Comparison of ENCODE assay signal across 10 cellular contexts in the genomic region with DNA sequence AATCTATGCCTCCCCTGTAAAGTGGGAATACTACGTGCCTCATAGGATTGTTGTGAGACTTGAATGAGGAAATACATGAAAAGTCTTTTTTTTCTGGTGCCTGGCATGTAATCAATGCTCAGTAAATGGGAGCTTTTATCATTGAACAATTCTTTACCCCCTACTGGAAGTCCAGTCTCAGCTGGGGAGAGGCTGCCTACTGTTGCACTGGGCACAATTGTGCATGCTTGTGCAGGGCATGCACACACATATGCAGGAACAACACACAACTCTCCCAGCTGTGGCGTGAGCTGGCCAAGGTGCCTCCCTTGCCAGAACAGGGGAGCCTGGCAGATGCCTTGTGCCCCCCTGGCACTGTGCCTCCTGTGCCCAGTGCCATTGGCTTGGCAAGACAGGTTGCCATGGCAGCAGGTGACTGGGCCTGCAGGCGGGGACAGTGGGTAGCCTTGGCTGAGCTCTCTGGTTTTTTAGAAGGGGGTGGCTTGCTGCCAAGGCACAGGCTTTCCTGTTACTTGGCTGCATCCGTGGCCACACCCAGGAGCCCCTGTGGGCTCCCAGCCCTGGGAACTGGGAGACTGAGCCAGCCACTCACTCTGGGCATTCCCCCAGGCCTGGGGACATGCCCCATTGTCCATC. TPM values are rescaled to one million over a fixed set of nuclear protein-coding genes. Genes with fewer than 3 reads are reported as not detected.
DNase-seq lines count a peak whose midpoint lies in the region; ATAC-seq, FAIRE-seq and TF ChIP-seq lines count a peak whose summit lies in the region.
"Had no signal": no experiment of that assay in that cellular context is flagged by ENCODE, and none has a peak within 500 bp of the region (broad histone marks: within the 10 kb centered on the region; RNA-seq: fewer than 3 reads in every experiment).

No MANE protein-coding gene starts in this region.

- no peak overlapping the region for H3K9ac ChIP-seq in mammary epithelial cell (ENCODE audit: insufficient read depth, low read length)

- DNase-seq in A172 (ENCODE audit: low spot score) (peak; percentile 84), NCI-H1694 (lab: John Stamatoyannopoulos, UW) (peak; percentile 63), mammary epithelial cell (peak; percentile 60), lung microvascular endothelial cell (ENCODE audit: low read depth in 2 of 2) (peak; percentile 29 to 49), GM12892 (ENCODE audit: insufficient read length) (no peak)
- no peak for DNase-seq in CD4-positive, alpha-beta T cell
- no peak for DNase-seq in stimulated activated naive CD4-positive, alpha-beta T cell treated with Interleukin-2 at 50 U/mL for 16 hours (lab: John Stamatoyannopoulos, UW)

- H3K27me3 ChIP-seq in mammary epithelial cell (ENCODE audit: insufficient read depth, low read length), result peaks cover 5% of the 10 kb centered on the region
- H3K27me3 ChIP-seq in CD4-positive, alpha-beta T cell (ENCODE audit: control insufficient read depth, insufficient read depth, low read length), result peaks cover 27% of the 10 kb centered on the region

- intact Hi-C loops in mammary epithelial cell (cut with micrococcal nuclease), result no loop called here
- intact Hi-C loops in CD4-positive, alpha-beta T cell (cut with DNase I, micrococcal nuclease), result no loop called here

- H3K79me2 ChIP-seq in mammary epithelial cell (ENCODE audit: insufficient read depth, low read length), result no peaks in the 10 kb centered on the region

- no peak overlapping the region for H3K4me3 ChIP-seq in mammary epithelial cell (replicated peaks in 1 of 3; ENCODE audit: insufficient read depth in 1 of 3, low read depth in 2 of 3, low read length in 3 of 3)

- no peak for TF ChIP-seq POLR2A in GM12892 (IDR thresholded peaks at IDR 0.05; ENCODE audit: low read depth, low read length)

- CTCF ChIA-PET in mammary epithelial cell (lab: Charles Lee; ENCODE audit: low non-redundant PET), result no interaction called here
- CTCF ChIA-PET in CD4-positive, alpha-beta T cell (lab: Charles Lee), result interaction anchor here (1.3 to 1.7 kb wide), 3 partner anchors 9 to 417 kb away, joined by 3 to 8 read pairs (median 3); no protein-coding TSS in a partner anchor

- H3K27me3 Mint-ChIP-seq in CD4-positive, alpha-beta T cell, result peaks cover 35% of the 10 kb centered on the region

- no peak overlapping the region for H3K4me3 Mint-ChIP-seq in CD4-positive, alpha-beta T cell
- H3K4me3 Mint-ChIP-seq: naive thymus-derived CD8-positive, alpha-beta T cell had no signal

- in situ Hi-C loops in mammary epithelial cell (cut with MboI; ENCODE audit: low sequenced_read_pairs in 2 of 2), result loop anchor here in 1 of 2 donors (5.0 kb wide), 1 partner anchor 80 kb away; no protein-coding TSS in a partner anchor

- no peak for FAIRE-seq in GM12892 (lab: Jason Lieb, UNC)

- no peak overlapping the region for H3K27ac ChIP-seq in mammary epithelial cell (ENCODE audit: insufficient read depth, low read depth, low read length)
- H3K27ac ChIP-seq in CD4-positive, alpha-beta T cell (ENCODE audit: low read depth, low read length), result no peak overlapping the region

- H3K4me2 ChIP-seq in mammary epithelial cell (ENCODE audit: insufficient read depth, low read depth, low read length), result no peak overlapping the region

- no peaks in the 10 kb centered on the region for H3K9me3 ChIP-seq in mammary epithelial cell (replicated peaks; ENCODE audit: insufficient read depth, low read length)
- no peaks in the 10 kb centered on the region for H3K9me3 ChIP-seq in CD4-positive, alpha-beta T cell (ENCODE audit: control insufficient read depth, low read length)

- dilution Hi-C loops in mammary epithelial cell (cut with HindIII; ENCODE audit: low sequenced_read_pairs), result loop anchor here (10.0 kb wide), 1 partner anchor 82 kb away; no protein-coding TSS in a partner anchor

- no peaks in the 10 kb centered on the region for H3K36me3 Mint-ChIP-seq in CD4-positive, alpha-beta T cell (ENCODE audit: low read depth)
- H3K36me3 Mint-ChIP-seq: naive thymus-derived CD8-positive, alpha-beta T cell had no signal

- BruUV-seq in mammary epithelial cell (replicated peaks; lab: Mats Ljungman, UMichigan), result no TSS peak

- POLR2A ChIA-PET in CD4-positive, alpha-beta T cell (lab: Charles Lee), result no interaction called here

- ATAC-seq in HG03139 (IDR thresholded peaks at IDR 0.05; ENCODE audit: unreplicated experiment), result no peak
- ATAC-seq in CD4-positive, alpha-beta T cell (ENCODE audit: poor library complexity), result no peak
- ATAC-seq: naive thymus-derived CD8-positive, alpha-beta T cell had no signal

- peaks cover 4% of the 10 kb centered on the region for H3K4me1 Mint-ChIP-seq in CD4-positive, alpha-beta T cell (ENCODE audit: low read depth)

- no peaks in the 10 kb centered on the region for H3K36me3 ChIP-seq in mammary epithelial cell (ENCODE audit: insufficient read depth, low read length)

- no peaks in the 10 kb centered on the region for H3K9me3 Mint-ChIP-seq in CD4-positive, alpha-beta T cell
- H3K9me3 Mint-ChIP-seq: naive thymus-derived CD8-positive, alpha-beta T cell had no signal

- H3K27ac Mint-ChIP-seq in CD4-positive, alpha-beta T cell, result no peak overlapping the region

- H3K4me1 ChIP-seq in mammary epithelial cell (ENCODE audit: insufficient read depth, low read length), result peaks cover 19% of the 10 kb centered on the region

- no peak overlapping the region for H2AFZ ChIP-seq in mammary epithelial cell (ENCODE audit: low read depth, low read length)

- TF ChIP-seq CTCF in mammary epithelial cell (conservative IDR thresholded peaks at IDR 0.05 in 1 of 2, IDR thresholded peaks at IDR 0.05 in 1 of 2; ENCODE audit: extremely low read depth in 1 of 2, insufficient read depth in 1 of 2, low read depth in 1 of 2, low read length in 2 of 2), result no peak
- TF ChIP-seq CTCF in CD4-positive, alpha-beta T cell (IDR thresholded peaks at IDR 0.05), result no peak

- H4K20me1 ChIP-seq in mammary epithelial cell (ENCODE audit: insufficient read depth, low read length), result no peaks in the 10 kb centered on the region

- 10% methylated on average over 4 of the region's 4 CpGs for WGBS in mammary epithelial cell (ENCODE audit: low coverage, missing lambda C conversion rate)

RNA-seq across cellular contexts. Expression of gene PALD1, which starts 16.1 kb away (rescaled TPM):
- 4.0 and 5.8 TPM in 2 replicates for total RNA-seq in A172 (2014; rRNA removed; shearing (Covaris generic))
- total RNA-seq in mammary epithelial cell (under 1 TPM in 1 of 2 donors, not detected in 1; under 0.01 TPM), lung microvascular endothelial cell (112 and 120 TPM in 2 replicates)
- polyA plus RNA-seq in mammary epithelial cell, result 0.01 TPM
- not detected for polyA minus RNA-seq in mammary epithelial cell
- polyA plus RNA-seq in GM12892 (2012; ENCODE audit: missing spikeins), result 2.2 TPM
- under 1 TPM; 0.36 to 0.44 TPM for total RNA-seq in CD4-positive, alpha-beta T cell
- total RNA-seq: naive thymus-derived CD8-positive, alpha-beta T cell had no signal

RNA-seq across cellular contexts. Expression of gene NODAL, which starts 21.0 kb away (rescaled TPM):
- not detected in 2 replicates for total RNA-seq in A172 (2014; rRNA removed; shearing (Covaris generic))
- total RNA-seq in mammary epithelial cell, result under 1 TPM; 0.17 to 0.47 TPM
- polyA plus RNA-seq in mammary epithelial cell, result 0.41 TPM
- not detected for polyA minus RNA-seq in mammary epithelial cell
- not detected in 2 replicates for total RNA-seq in lung microvascular endothelial cell
- polyA plus RNA-seq in GM12892 (2012; ENCODE audit: missing spikeins), result not detected
- not detected for total RNA-seq in CD4-positive, alpha-beta T cell
- total RNA-seq: epithelial cell of proximal tubule; naive thymus-derived CD8-positive, alpha-beta T cell had no signal
- polyA plus RNA-seq: naive thymus-derived CD8-positive, alpha-beta T cell had no signal

RNA-seq across cellular contexts. Expression of gene EIF4EBP2, which starts 58.5 kb away (rescaled TPM):
- total RNA-seq in A172 (2014; rRNA removed; shearing (Covaris generic)), result 30.2 and 31.6 TPM in 2 replicates
- 10 to 100 TPM; 34.7 to 47.5 TPM for total RNA-seq in mammary epithelial cell
- 23.6 TPM for polyA plus RNA-seq in mammary epithelial cell
- 86.6 TPM for polyA minus RNA-seq in mammary epithelial cell
- total RNA-seq in lung microvascular endothelial cell, result 18.7 and 22.0 TPM in 2 replicates
- polyA plus RNA-seq in GM12892 (2012; ENCODE audit: missing spikeins), result 25.9 TPM
- 10 to 100 TPM; 21.4 to 22.6 TPM for total RNA-seq in CD4-positive, alpha-beta T cell

Comparison
In these comparisons a context has a peak if more than half of its experiments do, and no peak if none do; other contexts are left out.
1. DNase-seq: peak in A172 (single experiment), NCI-H1694 (single experiment), mammary epithelial cell (single experiment) and lung microvascular endothelial cell (2 of 2); none in GM12892 (single experiment), CD4-positive, alpha-beta T cell (0 of 10) and stimulated activated naive CD4-positive, alpha-beta T cell treated with Interleukin-2 at 50 U/mL for 16 hours (single experiment).
2. RNA of gene PALD1, which starts 16.1 kb away (total RNA-seq): 112 to 120 TPM in lung microvascular endothelial cell; 4.0 to 5.8 TPM in A172, 0.36 to 0.44 TPM in CD4-positive, alpha-beta T cell and under 0.01 TPM in mammary epithelial cell; every median in the first group is over 10 times any median in the second.